ENCODE assay signal across 8 cellular contexts in the genomic region with DNA sequence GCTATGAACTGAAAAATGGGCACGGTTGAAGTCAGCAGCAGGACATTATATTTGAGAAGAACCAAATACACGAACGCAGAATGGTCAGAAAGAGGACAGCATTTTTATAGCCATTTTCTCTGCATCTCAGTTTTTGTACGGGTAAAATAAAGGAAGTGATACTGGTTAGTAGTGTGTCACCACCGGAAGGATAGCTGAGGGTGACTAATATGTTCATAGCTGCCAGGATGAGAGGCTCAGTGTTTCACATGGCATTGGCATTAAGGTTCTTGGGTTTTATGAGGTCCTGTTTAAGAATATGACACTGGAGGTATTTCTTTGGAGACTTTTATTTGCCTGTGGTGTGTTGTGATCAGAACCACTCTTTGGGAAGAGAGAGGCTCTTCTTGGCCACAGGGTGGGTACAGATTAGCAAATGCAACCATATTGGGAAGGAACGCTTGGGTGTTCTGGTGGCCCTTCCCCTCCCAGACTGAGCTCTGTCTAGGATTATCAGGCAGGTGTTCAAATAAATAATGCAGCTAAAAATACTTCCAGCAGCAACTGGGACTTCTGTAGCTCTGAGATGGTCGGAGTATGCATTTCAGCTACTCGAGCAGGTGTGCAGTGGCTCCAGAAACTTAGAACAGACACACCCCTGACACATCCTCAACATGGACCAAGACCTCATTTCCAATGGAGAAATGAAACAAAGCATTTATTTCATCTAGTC.
DNase-seq lines count a peak whose midpoint lies in the region; ATAC-seq lines count a peak whose summit lies in the region.

No MANE protein-coding gene starts in this region.

- no peak overlapping the region for H3K27ac Mint-ChIP-seq in effector memory CD8-positive, alpha-beta T cell
- H3K27ac Mint-ChIP-seq in activated naive CD4-positive, alpha-beta T cell treated with anti-CD3 and anti-CD28 coated beads for 36 hours, result no peak overlapping the region

- H3K36me3 Mint-ChIP-seq in effector memory CD8-positive, alpha-beta T cell (ENCODE audit: insufficient read depth), result no peaks in the 10 kb centered on the region
- no peaks in the 10 kb centered on the region for H3K36me3 Mint-ChIP-seq in activated naive CD4-positive, alpha-beta T cell treated with anti-CD3 and anti-CD28 coated beads for 36 hours (ENCODE audit: low read depth)

- ATAC-seq in GM21423 (IDR thresholded peaks at IDR 0.05; ENCODE audit: unreplicated experiment), result peak; percentile 90
- ATAC-seq in effector memory CD8-positive, alpha-beta T cell (replicated peaks), result peak; percentile 43

- no peak overlapping the region for H3K4me3 Mint-ChIP-seq in effector memory CD8-positive, alpha-beta T cell
- no peak overlapping the region for H3K4me3 Mint-ChIP-seq in activated naive CD4-positive, alpha-beta T cell treated with anti-CD3 and anti-CD28 coated beads for 36 hours

- DNase-seq in CD1c-positive myeloid dendritic cell (ENCODE audit: extremely low spot score) (peak; percentile 83), KG1 (lab: John Stamatoyannopoulos, UW) (peak; percentile 6), NCI-H2081 (lab: John Stamatoyannopoulos, UW) (no peak), LoVo (ENCODE audit: low spot score) (no peak)
- no peak for DNase-seq in effector memory CD8-positive, alpha-beta T cell
- DNase-seq in stimulated activated CD4-positive, alpha-beta T cell treated with anti-CD3 and anti-CD28 coated beads, Interleukin-2, amount 100 ng/mL, for 48 hours, result no peak
- no peak for DNase-seq in activated naive CD4-positive, alpha-beta T cell treated with anti-CD3 and anti-CD28 coated beads for 36 hours

- peaks cover 5 to 9% of the 10 kb centered on the region in 2 donors for H3K4me1 Mint-ChIP-seq in effector memory CD8-positive, alpha-beta T cell (ENCODE audit: low read depth in 2 of 2)
- H3K4me1 Mint-ChIP-seq in activated naive CD4-positive, alpha-beta T cell treated with anti-CD3 and anti-CD28 coated beads for 36 hours (ENCODE audit: low read depth), result peaks cover 7% of the 10 kb centered on the region

- H3K9me3 Mint-ChIP-seq in effector memory CD8-positive, alpha-beta T cell, result no peaks in the 10 kb centered on the region
- H3K9me3 Mint-ChIP-seq in activated naive CD4-positive, alpha-beta T cell treated with anti-CD3 and anti-CD28 coated beads for 36 hours, result peaks cover 4% of the 10 kb centered on the region

- no peaks in the 10 kb centered on the region for H3K27me3 Mint-ChIP-seq in effector memory CD8-positive, alpha-beta T cell
- peaks cover 5% of the 10 kb centered on the region for H3K27me3 Mint-ChIP-seq in activated naive CD4-positive, alpha-beta T cell treated with anti-CD3 and anti-CD28 coated beads for 36 hours (ENCODE audit: low read depth)

- intact Hi-C loops in activated naive CD4-positive, alpha-beta T cell treated with anti-CD3 and anti-CD28 coated beads for 36 hours (cut with micrococcal nuclease), result no loop called here

- CTCF ChIA-PET in activated naive CD4-positive, alpha-beta T cell treated with anti-CD3 and anti-CD28 coated beads for 36 hours (lab: Charles Lee), result no interaction called here

Comparison
In these comparisons a context has a peak if more than half of its experiments do, and no peak if none do; other contexts are left out.
1. DNase-seq: peak in CD1c-positive myeloid dendritic cell (single experiment) and KG1 (single experiment); none in effector memory CD8-positive, alpha-beta T cell (0 of 3), stimulated activated CD4-positive, alpha-beta T cell treated with anti-CD3 and anti-CD28 coated beads, Interleukin-2, amount 100 ng/mL, for 48 hours (0 of 2), activated naive CD4-positive, alpha-beta T cell treated with anti-CD3 and anti-CD28 coated beads for 36 hours (single experiment), NCI-H2081 (0 of 2) and LoVo (single experiment).